ENCODE assay signal across 16 cellular contexts in genomic region chr11:56886465-56886864, GRCh38.
A peak's percentile ranks its signal among the peaks of the same experiment; 100 is the strongest.
DNase-seq lines count a peak whose midpoint lies in the region; ATAC-seq and TF ChIP-seq lines count a peak whose summit lies in the region.
"Had no signal": no experiment of that assay in that cellular context is flagged by ENCODE, and none has a peak within 500 bp of the region (broad histone marks: within the 10 kb centered on the region; RNA-seq: fewer than 3 reads in every experiment).

No MANE protein-coding gene starts in this region.

- H3K9me3 ChIP-seq in right lobe of liver (no peaks in the 10 kb centered on the region), smooth muscle cell (replicated peaks; ENCODE audit: low read depth) (no peaks in the 10 kb centered on the region), neural progenitor cell (ENCODE audit: low read depth) (no peaks in the 10 kb centered on the region)
- H3K9me3 ChIP-seq: BLaER1 treated with 17β-estradiol and CSF1 and Interleukin-3, amounts not matched to agents 10 nM and 100 nM had no signal

- DNase-seq in Calu3 (no peak), fibroblast of mammary gland (ENCODE audit: low read depth) (peak; percentile 5), right lobe of liver (no peak), smooth muscle cell (lab: John Stamatoyannopoulos, UW; ENCODE audit: unreplicated experiment) (no peak), neural progenitor cell (ENCODE audit: low spot score) (no peak)
- DNase-seq in activated naive CD8-positive, alpha-beta T cell treated with anti-CD3 and anti-CD28 coated beads, Interleukin-2, amount 50 U/mL, for 24 hours: no peak
- DNase-seq: 8988T; ACHN; CD4-positive, CD25-positive, alpha-beta regulatory T cell; DMS 273 treated with DMSO at 0.1 percent for 48 hours; H9 had no signal

- H3K27ac ChIP-seq in right lobe of liver (no peak overlapping the region), smooth muscle cell (ENCODE audit: low read depth) (no peak overlapping the region), neural progenitor cell (no peak overlapping the region)
- H3K27ac ChIP-seq: BLaER1 treated with 17β-estradiol and CSF1 and Interleukin-3, amounts not matched to agents 10 nM and 100 nM had no signal

- no peaks in the 10 kb centered on the region for H4K20me1 ChIP-seq in smooth muscle cell (ENCODE audit: low read depth)
- no peaks in the 10 kb centered on the region for H4K20me1 ChIP-seq in neural progenitor cell (ENCODE audit: low read depth)
- H4K20me1 ChIP-seq: BLaER1 treated with 17β-estradiol and CSF1 and Interleukin-3, amounts not matched to agents 10 nM and 100 nM had no signal

- peaks cover 17% of the 10 kb centered on the region for H3K36me3 Mint-ChIP-seq in Calu3 (ENCODE audit: insufficient read depth, unreplicated experiment)
- H3K36me3 Mint-ChIP-seq in activated naive CD8-positive, alpha-beta T cell treated with anti-CD3 and anti-CD28 coated beads, Interleukin-2, amount 50 U/mL, for 24 hours (ENCODE audit: low read depth): no peaks in the 10 kb centered on the region
- no peaks in the 10 kb centered on the region for H3K36me3 Mint-ChIP-seq in neural progenitor cell
- H3K36me3 Mint-ChIP-seq: CD4-positive, CD25-positive, alpha-beta regulatory T cell had no signal

- TF ChIP-seq CTCF in Calu3 (IDR thresholded peaks at IDR 0.05; ENCODE audit: unreplicated experiment) (no peak), fibroblast of mammary gland (conservative IDR thresholded peaks at IDR 0.05; ENCODE audit: control insufficient read depth, insufficient read depth, low read depth, low read length) (no peak), right lobe of liver (IDR thresholded peaks at IDR 0.05) (no peak), smooth muscle cell (IDR thresholded peaks at IDR 0.05; ENCODE audit: borderline replicate concordance, insufficient read depth, poor library complexity, severe bottlenecking) (no peak), neural progenitor cell (IDR thresholded peaks at IDR 0.05) (no peak)

- ATAC-seq in right lobe of liver: peak in 3 of 4 donors; percentile 30 to 87 (median 68)
- no peak for ATAC-seq in GM21423 (IDR thresholded peaks at IDR 0.05; ENCODE audit: unreplicated experiment)
- ATAC-seq in GM19351 (IDR thresholded peaks at IDR 0.05; ENCODE audit: unreplicated experiment): no peak
- no peak for ATAC-seq in activated naive CD8-positive, alpha-beta T cell treated with anti-CD3 and anti-CD28 coated beads, Interleukin-2, amount 50 U/mL, for 24 hours
- ATAC-seq: GM12878, GM23338 had no signal

- peak overlapping the region; percentile 8 for H3K4me2 ChIP-seq in smooth muscle cell
- H3K4me2 ChIP-seq in neural progenitor cell: no peak overlapping the region
- H3K4me2 ChIP-seq: BLaER1 treated with 17β-estradiol and CSF1 and Interleukin-3, amounts not matched to agents 10 nM and 100 nM; GM23338 had no signal

- H3K4me1 ChIP-seq in right lobe of liver (peaks cover 0 to 3% (median 0%) of the 10 kb centered on the region in 4 donors), smooth muscle cell (ENCODE audit: low read depth) (no peaks in the 10 kb centered on the region), neural progenitor cell (peaks cover 5% of the 10 kb centered on the region)
- H3K4me1 ChIP-seq: BLaER1 treated with 17β-estradiol and CSF1 and Interleukin-3, amounts not matched to agents 10 nM and 100 nM had no signal

- peak overlapping the region; percentile 61 for H2AFZ ChIP-seq in smooth muscle cell (ENCODE audit: low read depth)
- no peak overlapping the region for H2AFZ ChIP-seq in neural progenitor cell (replicated peaks)

- H3K36me3 ChIP-seq in right lobe of liver (no peaks in the 10 kb centered on the region), smooth muscle cell (ENCODE audit: low read depth) (no peaks in the 10 kb centered on the region), neural progenitor cell (no peaks in the 10 kb centered on the region)
- H3K36me3 ChIP-seq: BLaER1 treated with 17β-estradiol and CSF1 and Interleukin-3, amounts not matched to agents 10 nM and 100 nM had no signal

- H3K79me2 ChIP-seq in smooth muscle cell (ENCODE audit: low read depth) (no peaks in the 10 kb centered on the region), neural progenitor cell (ENCODE audit: low read depth) (no peaks in the 10 kb centered on the region)

- 21% methylated on average over 5 of the region's 5 CpGs for WGBS in right lobe of liver (ENCODE audit: insufficient coverage, low coverage, low lambda C conversion rate, missing lambda C conversion rate)
- 54% methylated on average over 5 of the region's 5 CpGs for whole genome bisulfite sequencing in smooth muscle cell (ENCODE audit: low lambda C conversion rate)

- CTCF ChIA-PET in Calu3 (lab: Charles Lee): interaction anchor here (0.8 kb wide), 1 partner anchor 363 kb away, joined by 3 read pairs; no protein-coding TSS in a partner anchor

- peak overlapping the region; percentile 26 for H3K4me3 Mint-ChIP-seq in Calu3 (ENCODE audit: low read depth, unreplicated experiment)
- H3K4me3 Mint-ChIP-seq in activated naive CD8-positive, alpha-beta T cell treated with anti-CD3 and anti-CD28 coated beads, Interleukin-2, amount 50 U/mL, for 24 hours: no peak overlapping the region
- no peak overlapping the region for H3K4me3 Mint-ChIP-seq in neural progenitor cell
- H3K4me3 Mint-ChIP-seq: CD4-positive, CD25-positive, alpha-beta regulatory T cell; GM23338; H9 had no signal

- peak overlapping the region; percentile 88 for H3K27ac Mint-ChIP-seq in Calu3 (ENCODE audit: unreplicated experiment)
- no peak overlapping the region for H3K27ac Mint-ChIP-seq in activated naive CD8-positive, alpha-beta T cell treated with anti-CD3 and anti-CD28 coated beads, Interleukin-2, amount 50 U/mL, for 24 hours
- no peak overlapping the region for H3K27ac Mint-ChIP-seq in neural progenitor cell
- H3K27ac Mint-ChIP-seq: CD4-positive, CD25-positive, alpha-beta regulatory T cell; GM23338; H9 had no signal

- H3F3A ChIP-seq in smooth muscle cell (ENCODE audit: low read depth) (no peaks in the 10 kb centered on the region), neural progenitor cell (ENCODE audit: low read depth) (no peaks in the 10 kb centered on the region)

- TF ChIP-seq POLR2A in right lobe of liver (IDR thresholded peaks at IDR 0.05): no peak

- intact Hi-C loops in Calu3 (cut with micrococcal nuclease; ENCODE audit: unreplicated experiment): loop anchor here (10.0 kb wide), 1 partner anchor 188 kb away; no protein-coding TSS in a partner anchor
- intact Hi-C loops in right lobe of liver (cut with DNase I): no loop called here

- H3K4me3 ChIP-seq in fibroblast of mammary gland (ENCODE audit: control insufficient read depth, low read depth, low read length) (no peak overlapping the region), right lobe of liver (no peak overlapping the region), smooth muscle cell (no peak overlapping the region), neural progenitor cell (no peak overlapping the region)
- H3K4me3 ChIP-seq: BLaER1 treated with 17β-estradiol and CSF1 and Interleukin-3, amounts not matched to agents 10 nM and 100 nM; GM12878; GM23338 had no signal

- peaks cover 54% of the 10 kb centered on the region for H3K4me1 Mint-ChIP-seq in Calu3 (ENCODE audit: low read depth, unreplicated experiment)
- H3K4me1 Mint-ChIP-seq in activated naive CD8-positive, alpha-beta T cell treated with anti-CD3 and anti-CD28 coated beads, Interleukin-2, amount 50 U/mL, for 24 hours: no peaks in the 10 kb centered on the region
- peaks cover 7% of the 10 kb centered on the region for H3K4me1 Mint-ChIP-seq in neural progenitor cell
- H3K4me1 Mint-ChIP-seq: CD4-positive, CD25-positive, alpha-beta regulatory T cell had no signal

- BruUV-seq in Calu3 (replicated peaks; lab: Mats Ljungman, UMichigan): no TSS peak

- H3K27me3 ChIP-seq in right lobe of liver (no peaks in the 10 kb centered on the region), smooth muscle cell (ENCODE audit: low read depth) (no peaks in the 10 kb centered on the region), neural progenitor cell (no peaks in the 10 kb centered on the region)
- H3K27me3 ChIP-seq: BLaER1 treated with 17β-estradiol and CSF1 and Interleukin-3, amounts not matched to agents 10 nM and 100 nM had no signal

- no peak overlapping the region for H3K9ac ChIP-seq in smooth muscle cell (ENCODE audit: low read depth)
- no peak overlapping the region for H3K9ac ChIP-seq in neural progenitor cell
- H3K9ac ChIP-seq: BLaER1 treated with 17β-estradiol and CSF1 and Interleukin-3, amounts not matched to agents 10 nM and 100 nM had no signal

- H3K9me3 Mint-ChIP-seq in Calu3 (ENCODE audit: low read depth, unreplicated experiment) (no peaks in the 10 kb centered on the region), neural progenitor cell (no peaks in the 10 kb centered on the region)
- peaks cover 4% of the 10 kb centered on the region for H3K9me3 Mint-ChIP-seq in activated naive CD8-positive, alpha-beta T cell treated with anti-CD3 and anti-CD28 coated beads, Interleukin-2, amount 50 U/mL, for 24 hours
- H3K9me3 Mint-ChIP-seq: GM23338, H9 had no signal

- H3K27me3 Mint-ChIP-seq in Calu3 (ENCODE audit: unreplicated experiment) (no peaks in the 10 kb centered on the region), neural progenitor cell (ENCODE audit: insufficient read depth, low read depth) (no peaks in the 10 kb centered on the region)
- H3K27me3 Mint-ChIP-seq in activated naive CD8-positive, alpha-beta T cell treated with anti-CD3 and anti-CD28 coated beads, Interleukin-2, amount 50 U/mL, for 24 hours: no peaks in the 10 kb centered on the region
- H3K27me3 Mint-ChIP-seq: CD4-positive, CD25-positive, alpha-beta regulatory T cell had no signal

Comparison
In these comparisons a context has a peak if more than half of its experiments do, and no peak if none do; other contexts are left out.
1. ATAC-seq: peak in right lobe of liver (3 of 4); none in GM21423 (single experiment), GM19351 (single experiment) and activated naive CD8-positive, alpha-beta T cell treated with anti-CD3 and anti-CD28 coated beads, Interleukin-2, amount 50 U/mL, for 24 hours (single experiment).